Comparison of ENCODE assay signal across 1 cellular context in the genomic region with DNA sequence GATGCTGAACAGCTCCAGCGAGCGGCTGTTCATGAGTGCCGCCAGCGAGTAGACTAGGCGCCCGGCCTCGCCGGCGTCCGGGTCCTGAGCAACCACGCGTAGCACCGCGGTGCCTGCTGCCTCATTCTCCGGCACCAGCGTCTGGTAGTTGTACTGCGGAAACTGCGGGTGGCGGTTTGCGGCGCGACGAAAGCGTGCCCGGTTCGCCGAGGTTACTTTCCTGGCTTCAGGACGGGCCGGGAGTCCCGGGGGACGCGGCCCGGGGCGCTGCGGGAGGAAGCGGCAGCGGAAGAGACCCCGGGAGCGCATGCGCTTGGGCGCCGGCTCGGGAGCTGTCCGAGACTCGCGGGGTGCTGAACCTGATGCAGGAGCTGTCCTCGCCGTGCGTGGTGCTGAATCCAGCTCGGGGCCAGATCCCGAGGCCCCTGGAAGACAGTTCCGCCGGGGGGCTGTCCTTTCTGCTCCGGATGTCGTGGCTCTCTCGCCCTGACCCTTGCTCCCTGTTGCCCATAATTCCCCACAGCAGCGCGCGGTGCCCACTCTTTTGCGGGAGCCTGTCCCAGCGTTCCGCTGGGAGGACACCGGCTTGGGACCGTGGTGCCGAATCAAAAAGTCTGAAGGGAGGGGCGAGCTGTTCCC.
TF ChIP-seq lines count a peak whose summit lies in the region.

No MANE protein-coding gene starts in this region.

TF ChIP-seq in neural cell, 6 proteins besides CTCF, POLR2A, EP300 and RAD21 (continued from another document):
- TF ChIP-seq, protein P1, sequence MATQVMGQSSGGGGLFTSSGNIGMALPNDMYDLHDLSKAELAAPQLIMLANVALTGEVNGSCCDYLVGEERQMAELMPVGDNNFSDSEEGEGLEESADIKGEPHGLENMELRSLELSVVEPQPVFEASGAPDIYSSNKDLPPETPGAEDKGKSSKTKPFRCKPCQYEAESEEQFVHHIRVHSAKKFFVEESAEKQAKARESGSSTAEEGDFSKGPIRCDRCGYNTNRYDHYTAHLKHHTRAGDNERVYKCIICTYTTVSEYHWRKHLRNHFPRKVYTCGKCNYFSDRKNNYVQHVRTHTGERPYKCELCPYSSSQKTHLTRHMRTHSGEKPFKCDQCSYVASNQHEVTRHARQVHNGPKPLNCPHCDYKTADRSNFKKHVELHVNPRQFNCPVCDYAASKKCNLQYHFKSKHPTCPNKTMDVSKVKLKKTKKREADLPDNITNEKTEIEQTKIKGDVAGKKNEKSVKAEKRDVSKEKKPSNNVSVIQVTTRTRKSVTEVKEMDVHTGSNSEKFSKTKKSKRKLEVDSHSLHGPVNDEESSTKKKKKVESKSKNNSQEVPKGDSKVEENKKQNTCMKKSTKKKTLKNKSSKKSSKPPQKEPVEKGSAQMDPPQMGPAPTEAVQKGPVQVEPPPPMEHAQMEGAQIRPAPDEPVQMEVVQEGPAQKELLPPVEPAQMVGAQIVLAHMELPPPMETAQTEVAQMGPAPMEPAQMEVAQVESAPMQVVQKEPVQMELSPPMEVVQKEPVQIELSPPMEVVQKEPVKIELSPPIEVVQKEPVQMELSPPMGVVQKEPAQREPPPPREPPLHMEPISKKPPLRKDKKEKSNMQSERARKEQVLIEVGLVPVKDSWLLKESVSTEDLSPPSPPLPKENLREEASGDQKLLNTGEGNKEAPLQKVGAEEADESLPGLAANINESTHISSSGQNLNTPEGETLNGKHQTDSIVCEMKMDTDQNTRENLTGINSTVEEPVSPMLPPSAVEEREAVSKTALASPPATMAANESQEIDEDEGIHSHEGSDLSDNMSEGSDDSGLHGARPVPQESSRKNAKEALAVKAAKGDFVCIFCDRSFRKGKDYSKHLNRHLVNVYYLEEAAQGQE (IDR thresholded peaks at IDR 0.05; ENCODE audit: borderline replicate concordance): peak; percentile 98
- no peak for TF ChIP-seq EZH2 (IDR thresholded peaks at IDR 0.05; ENCODE audit: borderline replicate concordance, insufficient read depth, low read length, poor library complexity, severe bottlenecking)
TF ChIP-seq in neural cell: peak in this region for 2.
